Comparison of ENCODE assay signal across 2 cellular contexts in genomic region chr9:115689331-115689730, GRCh38.
A peak's percentile ranks its signal among the peaks of the same experiment; 100 is the strongest.
TF ChIP-seq lines count a peak whose summit lies in the region.

No MANE protein-coding gene starts in this region.

TF ChIP-seq in IMR-90, 13 proteins besides CTCF, POLR2A, EP300 and RAD21 (continued from another document):
- TF ChIP-seq USF2 (IDR thresholded peaks at IDR 0.05; ENCODE audit: low read depth, low read length) (no peak), MAZ (IDR thresholded peaks at IDR 0.05; ENCODE audit: borderline replicate concordance, low read depth, low read length) (no peak), MXI1 (IDR thresholded peaks at IDR 0.05; ENCODE audit: borderline replicate concordance, low read depth, low read length) (no peak)
TF ChIP-seq in IMR-90: peak in this region for 0.

TF ChIP-seq in SK-N-SH treated with all-trans-retinoic acid at 6 μM for 48 hours, 23 proteins besides CTCF, POLR2A, EP300 and RAD21 (continued from another document):
- TF ChIP-seq ZNF565 (CRISPR knock-in tag; conservative IDR thresholded peaks at IDR 0.05; ENCODE audit: low read depth) (0 out of 2 replicates have a peak, but pooled peaks have one; percentile 43), TOX (CRISPR knock-in tag; IDR thresholded peaks at IDR 0.05; ENCODE audit: borderline replicate concordance) (no peak), TSHZ2 (CRISPR knock-in tag; IDR thresholded peaks at IDR 0.05) (0 out of 2 replicates have a peak, but pooled peaks have one; percentile 15), ZC3H10 (CRISPR knock-in tag; IDR thresholded peaks at IDR 0.05) (peak; percentile 91), BACH2 (CRISPR knock-in tag; IDR thresholded peaks at IDR 0.05; ENCODE audit: borderline replicate concordance) (no peak), PPARA (CRISPR knock-in tag; IDR thresholded peaks at IDR 0.05; ENCODE audit: borderline replicate concordance) (no peak), ZFP3 (CRISPR knock-in tag; IDR thresholded peaks at IDR 0.05) (0 out of 2 replicates have a peak, but pooled peaks have one; percentile 57), ISL1 (CRISPR knock-in tag; IDR thresholded peaks at IDR 0.05) (peak; percentile 75), CSRNP3 (CRISPR knock-in tag; IDR thresholded peaks at IDR 0.05) (peak; percentile 18; the same call in 1 of the 2 replicates), RARB (CRISPR knock-in tag; IDR thresholded peaks at IDR 0.05) (no peak), CREB5 (CRISPR knock-in tag; IDR thresholded peaks at IDR 0.05; ENCODE audit: low read depth) (no peak)
